Comparison of ENCODE assay signal across 16 cellular contexts in the genomic region with DNA sequence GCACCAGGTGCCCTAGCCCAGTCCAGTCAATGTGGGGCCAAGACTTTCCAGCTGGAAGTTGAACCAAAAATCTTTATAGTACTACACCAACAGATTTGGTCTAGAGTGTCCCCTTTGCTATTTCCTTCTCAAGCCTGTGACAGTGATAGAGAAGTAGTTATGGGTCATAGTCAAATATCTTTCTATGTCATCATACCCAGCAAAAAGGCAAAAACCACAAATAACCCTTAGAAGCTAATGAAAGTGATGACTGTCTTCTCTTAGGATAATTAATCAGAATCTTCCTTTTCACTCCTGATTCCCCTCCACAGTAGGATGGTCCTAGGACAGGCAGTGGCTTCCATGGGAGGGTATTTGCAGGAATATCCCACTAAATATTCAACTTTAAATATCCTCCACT.
"Had no signal": no experiment of that assay in that cellular context is flagged by ENCODE, and none has a peak within 500 bp of the region (broad histone marks: within the 10 kb centered on the region; RNA-seq: fewer than 3 reads in every experiment).

No MANE protein-coding gene starts in this region.

- DNase-seq: activated CD4-positive, alpha-beta memory T cell treated with anti-CD3 and anti-CD28 coated beads, Interleukin-2, amount 10 ng/mL, durations not matched to agents 7 days and 5 days; activated CD4-positive, alpha-beta T cell treated with anti-CD3 and anti-CD28 coated beads for 4 hours; activated effector memory CD4-positive, alpha-beta T cell treated with Interleukin-2 at 50 U/mL for 16 hours; activated T-cell treated with anti-CD3 and anti-CD28 coated beads, Interleukin-2, amount 50 U/mL, for 4 hours; adrenal gland; cortex of kidney; effector CD8-positive, alpha-beta T cell; pancreas; sigmoid colon; stimulated activated CD4-positive, alpha-beta T cell treated with anti-CD3 and anti-CD28 coated beads, Interleukin-2, amount 100 ng/mL, for 48 hours; stimulated activated naive B cell treated with anti-CD40 and anti-IgM and Interleukin-4, amounts not matched to agents 10 μg/mL and 1 μg/mL and 100 μg/mL, for 72 hours; T-helper 2 cell; upper lobe of left lung had no signal

- H3K4me1 ChIP-seq: adrenal gland, heart right ventricle, pancreas, sigmoid colon, upper lobe of left lung had no signal

- H3K27ac ChIP-seq: adrenal gland, pancreas, upper lobe of left lung had no signal

- H3K27me3 ChIP-seq: adrenal gland, pancreas, sigmoid colon, upper lobe of left lung had no signal

- H3K9me3 ChIP-seq: adrenal gland, pancreas, sigmoid colon, upper lobe of left lung had no signal

- H3K27me3 Mint-ChIP-seq: activated CD4-positive, alpha-beta memory T cell treated with anti-CD3 and anti-CD28 coated beads, Interleukin-2, amount 10 ng/mL, durations not matched to agents 7 days and 5 days; stimulated activated naive B cell treated with anti-CD40 and anti-IgM and Interleukin-4, amounts not matched to agents 10 μg/mL and 1 μg/mL and 100 μg/mL, for 72 hours had no signal

- ATAC-seq: activated T-cell treated with anti-CD3 and anti-CD28 coated beads, Interleukin-2, amount 50 U/mL, for 4 hours; stimulated activated naive B cell treated with anti-CD40 and anti-IgM and Interleukin-4, amounts not matched to agents 10 μg/mL and 1 μg/mL and 100 μg/mL, for 72 hours had no signal

- H3K27ac Mint-ChIP-seq: activated CD4-positive, alpha-beta memory T cell treated with anti-CD3 and anti-CD28 coated beads, Interleukin-2, amount 10 ng/mL, durations not matched to agents 7 days and 5 days; activated naive CD4-positive, alpha-beta T cell treated with anti-CD3 and anti-CD28 coated beads, Interleukin-2, amount 50 U/mL, for 24 hours; stimulated activated naive B cell treated with anti-CD40 and anti-IgM and Interleukin-4, amounts not matched to agents 10 μg/mL and 1 μg/mL and 100 μg/mL, for 72 hours had no signal

- H3K4me3 Mint-ChIP-seq: activated CD4-positive, alpha-beta memory T cell treated with anti-CD3 and anti-CD28 coated beads, Interleukin-2, amount 10 ng/mL, durations not matched to agents 7 days and 5 days; activated naive CD4-positive, alpha-beta T cell treated with anti-CD3 and anti-CD28 coated beads, Interleukin-2, amount 50 U/mL, for 24 hours; activated T-cell treated with anti-CD3 and anti-CD28 coated beads, Interleukin-2, amount 50 U/mL, for 4 hours; central memory CD8-positive, alpha-beta T cell; stimulated activated naive B cell treated with anti-CD40 and anti-IgM and Interleukin-4, amounts not matched to agents 10 μg/mL and 1 μg/mL and 100 μg/mL, for 72 hours had no signal

- H3K4me1 Mint-ChIP-seq: activated CD4-positive, alpha-beta memory T cell treated with anti-CD3 and anti-CD28 coated beads, Interleukin-2, amount 10 ng/mL, durations not matched to agents 7 days and 5 days; activated naive CD4-positive, alpha-beta T cell treated with anti-CD3 and anti-CD28 coated beads, Interleukin-2, amount 50 U/mL, for 24 hours; central memory CD8-positive, alpha-beta T cell; stimulated activated naive B cell treated with anti-CD40 and anti-IgM and Interleukin-4, amounts not matched to agents 10 μg/mL and 1 μg/mL and 100 μg/mL, for 72 hours had no signal

- H3K36me3 Mint-ChIP-seq: activated naive CD4-positive, alpha-beta T cell treated with anti-CD3 and anti-CD28 coated beads, Interleukin-2, amount 50 U/mL, for 24 hours; stimulated activated naive B cell treated with anti-CD40 and anti-IgM and Interleukin-4, amounts not matched to agents 10 μg/mL and 1 μg/mL and 100 μg/mL, for 72 hours had no signal

- H3K36me3 ChIP-seq: adrenal gland, heart right ventricle, pancreas, sigmoid colon, upper lobe of left lung had no signal

- H3K9me3 Mint-ChIP-seq: activated naive CD4-positive, alpha-beta T cell treated with anti-CD3 and anti-CD28 coated beads, Interleukin-2, amount 50 U/mL, for 24 hours; central memory CD8-positive, alpha-beta T cell had no signal

- H3K4me3 ChIP-seq: adrenal gland, heart right ventricle, pancreas, sigmoid colon, upper lobe of left lung had no signal
